Comparison of ENCODE assay signal across 1 cellular context in the genomic region with DNA sequence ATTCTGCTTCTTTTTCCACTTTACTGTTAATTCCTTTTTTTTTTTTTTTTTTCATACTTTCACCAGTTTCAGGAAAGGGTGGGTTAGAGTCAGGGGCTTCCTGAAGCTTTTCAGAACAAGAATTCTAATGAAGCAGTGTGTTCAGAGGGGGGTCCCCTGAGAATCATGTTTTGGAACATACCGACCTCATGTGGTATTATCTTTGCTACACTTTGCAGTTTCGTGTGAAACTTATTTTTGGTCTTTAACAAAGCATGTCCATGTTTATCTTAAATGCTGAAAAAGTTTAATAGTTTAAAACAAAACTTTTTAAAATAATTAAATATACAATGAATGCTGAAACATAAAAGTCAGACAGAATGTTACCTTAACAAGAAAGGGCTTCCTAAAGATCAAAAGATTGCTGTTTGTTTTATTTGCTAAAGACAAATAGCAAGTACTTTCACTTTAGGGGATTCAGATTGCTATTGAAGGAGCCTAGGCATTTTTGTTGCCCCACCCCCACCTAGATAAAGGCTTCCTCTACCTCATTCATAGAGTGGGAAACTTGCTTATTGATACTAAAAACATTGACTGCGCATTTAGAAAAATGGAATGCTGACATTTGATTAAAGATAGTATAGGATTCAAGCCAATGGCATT.
TF ChIP-seq lines count a peak whose summit lies in the region.

No MANE protein-coding gene starts in this region.

TF ChIP-seq in GM12878, 131 proteins besides CTCF, POLR2A, EP300 and RAD21 (continued from another document and continues in another):
- TF ChIP-seq BCL11A (IDR thresholded peaks at IDR 0.05; ENCODE audit: low read depth, low read length) (0 out of 2 replicates have a peak, but pooled peaks have one; percentile 27), MTA3 (IDR thresholded peaks at IDR 0.05; ENCODE audit: borderline replicate concordance, low read length) (no peak), MXI1 (IDR thresholded peaks at IDR 0.05; ENCODE audit: low read depth, low read length) (no peak), ESRRA (IDR thresholded peaks at IDR 0.05; ENCODE audit: low read length) (no peak), CUX1 (IDR thresholded peaks at IDR 0.05; ENCODE audit: insufficient replicate concordance, low read depth, low read length) (no peak), JUNB (IDR thresholded peaks at IDR 0.05) (no peak), PRDM15 (CRISPR knock-in tag; IDR thresholded peaks at IDR 0.05) (no peak), CHD1 (IDR thresholded peaks at IDR 0.05; ENCODE audit: low read depth, low read length) (no peak), EZH2 (IDR thresholded peaks at IDR 0.05; ENCODE audit: borderline replicate concordance, control insufficient read depth, low read depth, low read length) (no peak), IKZF1 (conservative IDR thresholded peaks at IDR 0.05) (no peak), SMC3 (IDR thresholded peaks at IDR 0.05; ENCODE audit: borderline replicate concordance, low read length) (peak; percentile 20; the same call in 1 of the 2 replicates), SREBF2 (IDR thresholded peaks at IDR 0.05; ENCODE audit: low read length) (no peak), PML (IDR thresholded peaks at IDR 0.05; ENCODE audit: low read length) (no peak), RBBP5 (conservative IDR thresholded peaks at IDR 0.05) (no peak), YBX1 (IDR thresholded peaks at IDR 0.05) (no peak), PAX8 (IDR thresholded peaks at IDR 0.05) (no peak), NFYA (IDR thresholded peaks at IDR 0.05; ENCODE audit: borderline replicate concordance, low read depth, low read length) (no peak), IKZF2 (IDR thresholded peaks at IDR 0.05) (0 out of 4 replicates have a peak, but pooled peaks of 1 of the 2 experiments have one; percentile 6), KDM1A (IDR thresholded peaks at IDR 0.05; ENCODE audit: borderline replicate concordance) (no peak), MEF2A (IDR thresholded peaks at IDR 0.05; ENCODE audit: insufficient read depth, low read depth, low read length) (0 out of 2 replicates have a peak, but pooled peaks have one; percentile 31), MEF2B (IDR thresholded peaks at IDR 0.05; ENCODE audit: partially characterized antibody, poor library complexity, severe bottlenecking) (peak; percentile 86), RELA (IDR thresholded peaks at IDR 0.05; ENCODE audit: borderline replicate concordance, partially characterized antibody) (no peak), BACH1 (IDR thresholded peaks at IDR 0.05; ENCODE audit: borderline replicate concordance) (no peak), CHD4 (IDR thresholded peaks at IDR 0.05) (no peak), FOXM1 (IDR thresholded peaks at IDR 0.05; ENCODE audit: low read depth, low read length) (no peak), RELB (IDR thresholded peaks at IDR 0.05; ENCODE audit: low read depth) (peak; percentile 60; the same call in 1 of the 2 replicates), IRF5 (IDR thresholded peaks at IDR 0.05; ENCODE audit: borderline replicate concordance) (no peak), MYB (IDR thresholded peaks at IDR 0.05; ENCODE audit: borderline replicate concordance, low read depth, low read length) (no peak), LARP7 (IDR thresholded peaks at IDR 0.05) (no peak), POLR2AphosphoS2 (IDR thresholded peaks at IDR 0.05; ENCODE audit: low read depth, low read length) (no peak), ZNF207 (IDR thresholded peaks at IDR 0.05; ENCODE audit: borderline replicate concordance) (no peak), RUNX3 (IDR thresholded peaks at IDR 0.05; ENCODE audit: low read length) (peak; percentile 45; the same call in 1 of the 2 replicates), ZNF24 (IDR thresholded peaks at IDR 0.05) (peak; percentile 16; the same call in 1 of the 2 replicates)
- TF ChIP-seq, protein P1, sequence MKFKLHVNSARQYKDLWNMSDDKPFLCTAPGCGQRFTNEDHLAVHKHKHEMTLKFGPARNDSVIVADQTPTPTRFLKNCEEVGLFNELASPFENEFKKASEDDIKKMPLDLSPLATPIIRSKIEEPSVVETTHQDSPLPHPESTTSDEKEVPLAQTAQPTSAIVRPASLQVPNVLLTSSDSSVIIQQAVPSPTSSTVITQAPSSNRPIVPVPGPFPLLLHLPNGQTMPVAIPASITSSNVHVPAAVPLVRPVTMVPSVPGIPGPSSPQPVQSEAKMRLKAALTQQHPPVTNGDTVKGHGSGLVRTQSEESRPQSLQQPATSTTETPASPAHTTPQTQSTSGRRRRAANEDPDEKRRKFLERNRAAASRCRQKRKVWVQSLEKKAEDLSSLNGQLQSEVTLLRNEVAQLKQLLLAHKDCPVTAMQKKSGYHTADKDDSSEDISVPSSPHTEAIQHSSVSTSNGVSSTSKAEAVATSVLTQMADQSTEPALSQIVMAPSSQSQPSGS (IDR thresholded peaks at IDR 0.05; ENCODE audit: low read length), result peak; percentile 57; the same call in 1 of the 2 replicates
- TF ChIP-seq, protein P2, sequence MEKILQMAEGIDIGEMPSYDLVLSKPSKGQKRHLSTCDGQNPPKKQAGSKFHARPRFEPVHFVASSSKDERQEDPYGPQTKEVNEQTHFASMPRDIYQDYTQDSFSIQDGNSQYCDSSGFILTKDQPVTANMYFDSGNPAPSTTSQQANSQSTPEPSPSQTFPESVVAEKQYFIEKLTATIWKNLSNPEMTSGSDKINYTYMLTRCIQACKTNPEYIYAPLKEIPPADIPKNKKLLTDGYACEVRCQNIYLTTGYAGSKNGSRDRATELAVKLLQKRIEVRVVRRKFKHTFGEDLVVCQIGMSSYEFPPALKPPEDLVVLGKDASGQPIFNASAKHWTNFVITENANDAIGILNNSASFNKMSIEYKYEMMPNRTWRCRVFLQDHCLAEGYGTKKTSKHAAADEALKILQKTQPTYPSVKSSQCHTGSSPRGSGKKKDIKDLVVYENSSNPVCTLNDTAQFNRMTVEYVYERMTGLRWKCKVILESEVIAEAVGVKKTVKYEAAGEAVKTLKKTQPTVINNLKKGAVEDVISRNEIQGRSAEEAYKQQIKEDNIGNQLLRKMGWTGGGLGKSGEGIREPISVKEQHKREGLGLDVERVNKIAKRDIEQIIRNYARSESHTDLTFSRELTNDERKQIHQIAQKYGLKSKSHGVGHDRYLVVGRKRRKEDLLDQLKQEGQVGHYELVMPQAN (conservative IDR thresholded peaks at IDR 0.05), result no peak
- TF ChIP-seq, protein P3, sequence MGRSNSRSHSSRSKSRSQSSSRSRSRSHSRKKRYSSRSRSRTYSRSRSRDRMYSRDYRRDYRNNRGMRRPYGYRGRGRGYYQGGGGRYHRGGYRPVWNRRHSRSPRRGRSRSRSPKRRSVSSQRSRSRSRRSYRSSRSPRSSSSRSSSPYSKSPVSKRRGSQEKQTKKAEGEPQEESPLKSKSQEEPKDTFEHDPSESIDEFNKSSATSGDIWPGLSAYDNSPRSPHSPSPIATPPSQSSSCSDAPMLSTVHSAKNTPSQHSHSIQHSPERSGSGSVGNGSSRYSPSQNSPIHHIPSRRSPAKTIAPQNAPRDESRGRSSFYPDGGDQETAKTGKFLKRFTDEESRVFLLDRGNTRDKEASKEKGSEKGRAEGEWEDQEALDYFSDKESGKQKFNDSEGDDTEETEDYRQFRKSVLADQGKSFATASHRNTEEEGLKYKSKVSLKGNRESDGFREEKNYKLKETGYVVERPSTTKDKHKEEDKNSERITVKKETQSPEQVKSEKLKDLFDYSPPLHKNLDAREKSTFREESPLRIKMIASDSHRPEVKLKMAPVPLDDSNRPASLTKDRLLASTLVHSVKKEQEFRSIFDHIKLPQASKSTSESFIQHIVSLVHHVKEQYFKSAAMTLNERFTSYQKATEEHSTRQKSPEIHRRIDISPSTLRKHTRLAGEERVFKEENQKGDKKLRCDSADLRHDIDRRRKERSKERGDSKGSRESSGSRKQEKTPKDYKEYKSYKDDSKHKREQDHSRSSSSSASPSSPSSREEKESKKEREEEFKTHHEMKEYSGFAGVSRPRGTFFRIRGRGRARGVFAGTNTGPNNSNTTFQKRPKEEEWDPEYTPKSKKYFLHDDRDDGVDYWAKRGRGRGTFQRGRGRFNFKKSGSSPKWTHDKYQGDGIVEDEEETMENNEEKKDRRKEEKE (IDR thresholded peaks at IDR 0.05), result no peak
